ENCODE assay signal across 9 cellular contexts in genomic region chr19:33375760-33376159, GRCh38. TPM values are rescaled to one million over a fixed set of nuclear protein-coding genes. Genes with fewer than 3 reads are reported as not detected.
DNase-seq lines count a peak whose midpoint lies in the region; ATAC-seq and TF ChIP-seq lines count a peak whose summit lies in the region.
"Had no signal": no experiment of that assay in that cellular context is flagged by ENCODE, and none has a peak within 500 bp of the region (broad histone marks: within the 10 kb centered on the region; RNA-seq: fewer than 3 reads in every experiment).

No MANE protein-coding gene starts in this region.

- H3F3A ChIP-seq in MM.1S (ENCODE audit: insufficient read depth, low read length) (peaks cover 10% of the 10 kb centered on the region), neural progenitor cell (ENCODE audit: low read depth) (peaks cover 15% of the 10 kb centered on the region)

- H3K9ac ChIP-seq in MM.1S (ENCODE audit: low read length) (no peak overlapping the region), neural progenitor cell (no peak overlapping the region)

- H3K4me2 ChIP-seq in MM.1S (ENCODE audit: low read depth, low read length) = peak overlapping the region; percentile 88; the same call in 1 of the 2 replicates
- peak overlapping the region; percentile 99 for H3K4me2 ChIP-seq in neural progenitor cell

- H3K79me2 ChIP-seq in MM.1S (ENCODE audit: low read length) (peaks cover 67% of the 10 kb centered on the region), neural progenitor cell (ENCODE audit: low read depth) (peaks cover 68% of the 10 kb centered on the region)

- POLR2A ChIA-PET in CD8-positive, alpha-beta memory T cell (lab: Charles Lee) = no interaction called here

- in situ Hi-C loops in ACHN (cut with HindIII; ENCODE audit: low pct_ligation_motif_present, low pct_unique_long_range_greater_than_20kb, low sequenced_read_pairs) = no loop called here

- no peaks in the 10 kb centered on the region for H3K36me3 ChIP-seq in CD8-positive, alpha-beta memory T cell (ENCODE audit: insufficient read depth, low read length)
- peaks cover 9% of the 10 kb centered on the region; the same call in 1 of the 2 replicates for H3K36me3 ChIP-seq in MM.1S (replicated peaks; ENCODE audit: insufficient read depth, low read length)
- H3K36me3 ChIP-seq in neural progenitor cell = no peaks in the 10 kb centered on the region

- H3K27me3 ChIP-seq in CD8-positive, alpha-beta memory T cell (ENCODE audit: insufficient read depth, low read length, poor library complexity, severe bottlenecking) = no peaks in the 10 kb centered on the region
- no peaks in the 10 kb centered on the region for H3K27me3 ChIP-seq in MM.1S (replicated peaks; ENCODE audit: insufficient read depth, low read length)
- peaks cover 6% of the 10 kb centered on the region for H3K27me3 ChIP-seq in neural progenitor cell

- no peak for DNase-seq in CD8-positive, alpha-beta memory T cell
- DNase-seq in MM.1S (no peak), choroid plexus epithelial cell (ENCODE audit: low read depth) (peak; percentile 52), neural progenitor cell (ENCODE audit: low spot score) (no peak), AG08395 (ENCODE audit: low spot score) (no peak), NCI-H1092 treated with DMSO at 0.1 percent for 48 hours (lab: John Stamatoyannopoulos, UW) (no peak), ACHN (no peak)
- DNase-seq: activated effector memory CD4-positive, alpha-beta T cell treated with Interleukin-2 at 50 U/mL for 16 hours had no signal

- peaks cover 46 to 67% (median 64%) of the 10 kb centered on the region in 3 donors for H3K4me1 Mint-ChIP-seq in CD8-positive, alpha-beta memory T cell
- peaks cover 44% of the 10 kb centered on the region for H3K4me1 Mint-ChIP-seq in neural progenitor cell

- no peak for TF ChIP-seq CTCF in MM.1S (IDR thresholded peaks at IDR 0.05; ENCODE audit: low read length)
- no peak for TF ChIP-seq CTCF in choroid plexus epithelial cell (conservative IDR thresholded peaks at IDR 0.05; ENCODE audit: low read depth, low read length)
- TF ChIP-seq CTCF in neural progenitor cell (IDR thresholded peaks at IDR 0.05) = no peak

- no peak overlapping the region for H3K27ac ChIP-seq in CD8-positive, alpha-beta memory T cell (ENCODE audit: low read depth, low read length)
- H3K27ac ChIP-seq in MM.1S (ENCODE audit: low read length) (no peak overlapping the region), neural progenitor cell (no peak overlapping the region)

- H3K4me3 ChIP-seq in CD8-positive, alpha-beta memory T cell (ENCODE audit: low read length) = no peak overlapping the region
- H3K4me3 ChIP-seq in MM.1S (ENCODE audit: low read length) (no peak overlapping the region), choroid plexus epithelial cell (ENCODE audit: low read depth, low read length) (no peak overlapping the region), neural progenitor cell (no peak overlapping the region)

- H3K27ac Mint-ChIP-seq in CD8-positive, alpha-beta memory T cell = peak overlapping the region in 7 of 8 donors; percentile 2 to 93 (median 87)
- H3K27ac Mint-ChIP-seq in neural progenitor cell = no peak overlapping the region

- peaks cover 0 to 23% (median 2%) of the 10 kb centered on the region in 3 donors for H3K36me3 Mint-ChIP-seq in CD8-positive, alpha-beta memory T cell
- peaks cover 16% of the 10 kb centered on the region for H3K36me3 Mint-ChIP-seq in neural progenitor cell

- H3K9me3 ChIP-seq in CD8-positive, alpha-beta memory T cell (ENCODE audit: low read length) = no peaks in the 10 kb centered on the region
- H3K9me3 ChIP-seq in MM.1S (replicated peaks; ENCODE audit: insufficient read depth, low read length) (no peaks in the 10 kb centered on the region), neural progenitor cell (ENCODE audit: low read depth) (no peaks in the 10 kb centered on the region)

- peaks cover 17% of the 10 kb centered on the region for H3K4me1 ChIP-seq in CD8-positive, alpha-beta memory T cell (ENCODE audit: insufficient read depth, low read length)
- H3K4me1 ChIP-seq in MM.1S (ENCODE audit: low read length) (peaks cover 4% of the 10 kb centered on the region; the same call in 1 of the 2 replicates), neural progenitor cell (peaks cover 47% of the 10 kb centered on the region)

- no peaks in the 10 kb centered on the region for H3K9me3 Mint-ChIP-seq in CD8-positive, alpha-beta memory T cell
- no peaks in the 10 kb centered on the region for H3K9me3 Mint-ChIP-seq in neural progenitor cell

- no peak for ATAC-seq in GM18498 (IDR thresholded peaks at IDR 0.05; ENCODE audit: unreplicated experiment)

- H2AFZ ChIP-seq in MM.1S (ENCODE audit: low read length) (no peak overlapping the region), neural progenitor cell (replicated peaks) (no peak overlapping the region)

- CTCF ChIA-PET in CD8-positive, alpha-beta memory T cell (lab: Charles Lee) = no interaction called here

- no peaks in the 10 kb centered on the region for H3K9me2 ChIP-seq in MM.1S (replicated peaks; ENCODE audit: insufficient read depth, low read length)

- no peaks in the 10 kb centered on the region for H3K27me3 Mint-ChIP-seq in CD8-positive, alpha-beta memory T cell
- H3K27me3 Mint-ChIP-seq in neural progenitor cell (ENCODE audit: insufficient read depth, low read depth) = no peaks in the 10 kb centered on the region

- peak overlapping the region; percentile 18 to 91 (median 88) for H3K4me3 Mint-ChIP-seq in CD8-positive, alpha-beta memory T cell
- H3K4me3 Mint-ChIP-seq in neural progenitor cell = peak overlapping the region; percentile 89

- H4K20me1 ChIP-seq in MM.1S (ENCODE audit: insufficient read depth, low read length) (peaks cover 24% of the 10 kb centered on the region), neural progenitor cell (ENCODE audit: low read depth) (peaks cover 67% of the 10 kb centered on the region)

RNA-seq across cellular contexts. Expression of gene CEBPG, which starts 2.3 kb away (rescaled TPM):
- total RNA-seq in CD8-positive, alpha-beta memory T cell = 10 to 100 TPM; 27.8 to 27.9 TPM
- 12.3 TPM for polyA plus RNA-seq in CD8-positive, alpha-beta memory T cell
- total RNA-seq in neural progenitor cell (ENCODE audit: low replicate concordance) = 40.3 and 59.3 TPM in 2 replicates
